In genomic region chr22:46294784-46295183, GRCh38 we compare ENCODE assay signal across 14 cellular contexts. TPM values are rescaled to one million over a fixed set of nuclear protein-coding genes. Genes with fewer than 3 reads are reported as not detected.
A peak's percentile ranks its signal among the peaks of the same experiment; 100 is the strongest.
DNase-seq lines count a peak whose midpoint lies in the region; ATAC-seq, FAIRE-seq and TF ChIP-seq lines count a peak whose summit lies in the region.
"Had no signal": no experiment of that assay in that cellular context is flagged by ENCODE, and none has a peak within 500 bp of the region (broad histone marks: within the 10 kb centered on the region; RNA-seq: fewer than 3 reads in every experiment).

No MANE protein-coding gene starts in this region.

- H3K4me3 Mint-ChIP-seq in activated naive CD4-positive, alpha-beta T cell treated with anti-CD3 and anti-CD28 coated beads, Interleukin-2, amount 50 U/mL, for 24 hours: peak overlapping the region; percentile 37
- H3K4me3 Mint-ChIP-seq in T-cell (peak overlapping the region in 2 of 3 donors; percentile 56 to 84), type B pancreatic cell (peak overlapping the region; percentile 95)

- H3K36me3 Mint-ChIP-seq in activated naive CD4-positive, alpha-beta T cell treated with anti-CD3 and anti-CD28 coated beads, Interleukin-2, amount 50 U/mL, for 24 hours: peaks cover 2% of the 10 kb centered on the region
- peaks cover 6% of the 10 kb centered on the region for H3K36me3 Mint-ChIP-seq in T-cell
- H3K36me3 Mint-ChIP-seq in type B pancreatic cell: peaks cover 11% of the 10 kb centered on the region

- H3K27me3 Mint-ChIP-seq in activated naive CD4-positive, alpha-beta T cell treated with anti-CD3 and anti-CD28 coated beads, Interleukin-2, amount 50 U/mL, for 24 hours: peaks cover 2% of the 10 kb centered on the region
- H3K27me3 Mint-ChIP-seq in T-cell (peaks cover 0 to 5% of the 10 kb centered on the region in 2 donors), type B pancreatic cell (peaks cover 9% of the 10 kb centered on the region)

- peaks cover 15% of the 10 kb centered on the region for H3K4me1 Mint-ChIP-seq in activated naive CD4-positive, alpha-beta T cell treated with anti-CD3 and anti-CD28 coated beads, Interleukin-2, amount 50 U/mL, for 24 hours
- peaks cover 26 to 37% (median 28%) of the 10 kb centered on the region in 3 donors for H3K4me1 Mint-ChIP-seq in T-cell
- peaks cover 40% of the 10 kb centered on the region for H3K4me1 Mint-ChIP-seq in type B pancreatic cell (ENCODE audit: unreplicated experiment)

- FAIRE-seq in frontal cortex (lab: Jason Lieb, UNC): no peak
- FAIRE-seq: HTR-8/SVneo had no signal

- CTCF ChIA-PET in T-cell (lab: Charles Lee): no interaction called here

- H3K27ac Mint-ChIP-seq in activated naive CD4-positive, alpha-beta T cell treated with anti-CD3 and anti-CD28 coated beads, Interleukin-2, amount 50 U/mL, for 24 hours: no peak overlapping the region
- H3K27ac Mint-ChIP-seq in T-cell (peak overlapping the region; percentile 97 to 98), type B pancreatic cell (peak overlapping the region; percentile 38)

- no peak for TF ChIP-seq CTCF in type B pancreatic cell (conservative IDR thresholded peaks at IDR 0.05)

- POLR2A ChIA-PET in T-cell (lab: Charles Lee): interaction anchor here in 1 of 2 donors (0.7 kb wide), 1 partner anchor 283 kb away, joined by 4 read pairs; no protein-coding TSS in a partner anchor

- DNase-seq in activated naive CD4-positive, alpha-beta T cell treated with Interleukin-2 at 50 U/mL for 16 hours: no peak
- no peak for DNase-seq in T-cell
- DNase-seq in left lobe of liver (ENCODE audit: low spot score): no peak
- DNase-seq in type B pancreatic cell (ENCODE audit: extremely low spot score, unreplicated experiment): no peak
- DNase-seq in frontal cortex (ENCODE audit: low spot score in 2 of 2): no peak
- DNase-seq: DMS79 treated with DMSO at 0.1 percent for 48 hours; effector CD8-positive, alpha-beta T cell; NCI-H1048; stimulated activated CD4-positive, alpha-beta T cell treated with anti-CD3 and anti-CD28 coated beads, Interleukin-12 subunit alpha, Interleukin-12 subunit beta, amount 100 ng/mL, for 4 hours had no signal

- ATAC-seq in T-cell (replicated peaks in 1 of 4) (no peak), left lobe of liver (peak; percentile 9), GM18909 (IDR thresholded peaks at IDR 0.05; ENCODE audit: poor library complexity, unreplicated experiment) (no peak), GM19328 (IDR thresholded peaks at IDR 0.05; ENCODE audit: unreplicated experiment) (no peak)

- peaks cover 5% of the 10 kb centered on the region for H3K9me3 Mint-ChIP-seq in activated naive CD4-positive, alpha-beta T cell treated with anti-CD3 and anti-CD28 coated beads, Interleukin-2, amount 50 U/mL, for 24 hours
- H3K9me3 Mint-ChIP-seq in T-cell: no peaks in the 10 kb centered on the region
- no peaks in the 10 kb centered on the region for H3K9me3 Mint-ChIP-seq in type B pancreatic cell

RNA-seq across cellular contexts. Expression of gene GTSE1, which starts 1.9 kb away (rescaled TPM):
- total RNA-seq in T-cell: 1 to 10 TPM in 1 of 5 donors, under 1 TPM in 4; 0.44 to 1.3 (median 0.61) TPM
- 0.63 TPM for total RNA-seq in left lobe of liver
- total RNA-seq in type B pancreatic cell (ENCODE audit: low replicate concordance): 12.3 and 39.6 TPM in 2 replicates
- 1.6 TPM for total RNA-seq in frontal cortex

RNA-seq across cellular contexts. Expression of gene TTC38, which starts 27.0 kb away (rescaled TPM):
- 10 to 100 TPM in 2 of 5 donors, 1 to 10 TPM in 3; 6.8 to 21.6 (median 9.5) TPM for total RNA-seq in T-cell
- 189 TPM for total RNA-seq in left lobe of liver
- total RNA-seq in type B pancreatic cell (ENCODE audit: low replicate concordance): 22.6 and 36.9 TPM in 2 replicates
- 6.5 TPM for total RNA-seq in frontal cortex

RNA-seq across cellular contexts. Expression of gene PKDREJ, which starts 31.6 kb away (rescaled TPM):
- not detected for total RNA-seq in T-cell
- 0.05 TPM for total RNA-seq in left lobe of liver
- total RNA-seq in type B pancreatic cell (ENCODE audit: low replicate concordance): 0.05 TPM in 1 of 2 replicates, not detected in the other
- under 0.01 TPM for total RNA-seq in frontal cortex
- total RNA-seq: SK-MEL-5 had no signal

RNA-seq across cellular contexts. Expression of gene TRMU, which starts 40.7 kb away (rescaled TPM):
- total RNA-seq in T-cell (10 to 100 TPM; 62.8 to 92.1 (median 77.5) TPM), left lobe of liver (23.6 TPM), type B pancreatic cell (ENCODE audit: low replicate concordance) (46.6 and 68.4 TPM in 2 replicates), frontal cortex (17.5 TPM)

RNA-seq across cellular contexts. Expression of gene CDPF1, which starts 44.7 kb away (rescaled TPM):
- 10 to 100 TPM in 3 of 5 donors, 1 to 10 TPM in 2; 5.8 to 15.3 (median 11.5) TPM for total RNA-seq in T-cell
- total RNA-seq in left lobe of liver: 5.1 TPM
- 10.8 and 12.9 TPM in 2 replicates for total RNA-seq in type B pancreatic cell (ENCODE audit: low replicate concordance)
- 9.0 TPM for total RNA-seq in frontal cortex

Comparison
In these comparisons a context has a peak if more than half of its experiments do, and no peak if none do; other contexts are left out.
1. H3K4me3 Mint-ChIP-seq: peak in every context shown above with its lines; median percentile 95 in type B pancreatic cell; 70 in T-cell; 37 in activated naive CD4-positive, alpha-beta T cell treated with anti-CD3 and anti-CD28 coated beads, Interleukin-2, amount 50 U/mL, for 24 hours.